In genomic region chr17:62780951-62781350, GRCh38 we compare ENCODE assay signal across 22 cellular contexts. TPM values are rescaled to one million over a fixed set of nuclear protein-coding genes. Genes with fewer than 3 reads are reported as not detected.
DNase-seq lines count a peak whose midpoint lies in the region; ATAC-seq, FAIRE-seq and TF ChIP-seq lines count a peak whose summit lies in the region.
"Had no signal": no experiment of that assay in that cellular context is flagged by ENCODE, and none has a peak within 500 bp of the region (broad histone marks: within the 10 kb centered on the region; RNA-seq: fewer than 3 reads in every experiment).

No MANE protein-coding gene starts in this region.

- H3K27ac Mint-ChIP-seq in astrocyte (ENCODE audit: unreplicated experiment) = peak overlapping the region; percentile 87
- H3K27ac Mint-ChIP-seq: activated T-helper 2 cell treated with anti-CD3 and anti-CD28 coated beads, Interferon-gamma antibody, Interleukin-2, Interleukin-4, amounts not matched to agents 10 μg/mL and 5 μg/mL and 100 μg/mL, durations not matched to agents 14 hours and 24 hours and 36 hours; CD8-positive, alpha-beta memory T cell; type B pancreatic cell had no signal

- H3K4me3 ChIP-seq in GM23248 = no peak overlapping the region
- peak overlapping the region; percentile 26 for H3K4me3 ChIP-seq in astrocyte (ENCODE audit: insufficient read depth, low read depth, low read length)
- no peak overlapping the region for H3K4me3 ChIP-seq in smooth muscle cell
- H3K4me3 ChIP-seq in HAP-1 = no peak overlapping the region
- H3K4me3 ChIP-seq: right atrium auricular region, SK-N-MC had no signal

- DNase-seq in GM23248 (peak; percentile 43), astrocyte (ENCODE audit: low read depth) (peak; percentile 78), islet precursor cell (peak; percentile 42), smooth muscle cell (lab: John Stamatoyannopoulos, UW; ENCODE audit: unreplicated experiment) (no peak), HAP-1 (ENCODE audit: low spot score in 2 of 2) (no peak)
- DNase-seq in activated CD4-positive, CD25-positive, alpha-beta regulatory T cell (lab: John Stamatoyannopoulos, UW) = no peak
- no peak for DNase-seq in activated CD4-positive, CD25-positive, alpha-beta regulatory T cell treated with anti-CD3 and anti-CD28 coated beads, Interleukin-2, amount 50 U/mL, for 72 hours
- DNase-seq: activated CD4-positive, alpha-beta T cell treated with anti-CD3 and anti-CD28 coated beads for 1 hour; CD8-positive, alpha-beta memory T cell; cerebellar nuclear complex; DND-41; effector memory CD4-positive, alpha-beta T cell; KBM-7; stimulated activated naive CD4-positive, alpha-beta T cell had no signal

- H3K9me3 ChIP-seq in GM23248 (ENCODE audit: low read depth) = no peaks in the 10 kb centered on the region
- no peaks in the 10 kb centered on the region for H3K9me3 ChIP-seq in astrocyte (ENCODE audit: insufficient read depth, low read depth, low read length)
- H3K9me3 ChIP-seq in smooth muscle cell (replicated peaks; ENCODE audit: low read depth) = no peaks in the 10 kb centered on the region
- no peaks in the 10 kb centered on the region for H3K9me3 ChIP-seq in HAP-1

- H3K36me3 ChIP-seq in GM23248 (ENCODE audit: low read depth) (no peaks in the 10 kb centered on the region), astrocyte (ENCODE audit: insufficient read depth, low read length) (no peaks in the 10 kb centered on the region), smooth muscle cell (ENCODE audit: low read depth) (no peaks in the 10 kb centered on the region), HAP-1 (replicated peaks) (no peaks in the 10 kb centered on the region)
- H3K36me3 ChIP-seq: right atrium auricular region had no signal

- H3K4me3 Mint-ChIP-seq in astrocyte (ENCODE audit: unreplicated experiment) = no peak overlapping the region
- H3K4me3 Mint-ChIP-seq: CD8-positive, alpha-beta memory T cell; type B pancreatic cell had no signal

- no peak overlapping the region for H3K9ac ChIP-seq in GM23248
- H3K9ac ChIP-seq in astrocyte (ENCODE audit: low read length) = peak overlapping the region; percentile 10
- H3K9ac ChIP-seq in smooth muscle cell (ENCODE audit: low read depth) = no peak overlapping the region

- peaks cover 38% of the 10 kb centered on the region for H3K4me1 ChIP-seq in GM23248 (ENCODE audit: insufficient read depth)
- H3K4me1 ChIP-seq in astrocyte (ENCODE audit: insufficient read depth, low read length) = peaks cover 40% of the 10 kb centered on the region
- H3K4me1 ChIP-seq in smooth muscle cell (ENCODE audit: low read depth) = peaks cover 7% of the 10 kb centered on the region
- H3K4me1 ChIP-seq in HAP-1 = peaks cover 10% of the 10 kb centered on the region
- H3K4me1 ChIP-seq: right atrium auricular region had no signal

- H3F3A ChIP-seq in GM23248 (ENCODE audit: insufficient read depth) (peaks cover 38% of the 10 kb centered on the region), smooth muscle cell (ENCODE audit: low read depth) (peaks cover 12% of the 10 kb centered on the region)

- ATAC-seq in HG03432 (IDR thresholded peaks at IDR 0.05; ENCODE audit: unreplicated experiment) = no peak

- H3K9me2 ChIP-seq in GM23248 (ENCODE audit: insufficient read depth) = no peaks in the 10 kb centered on the region

- no peak for FAIRE-seq in astrocyte (lab: Jason Lieb, UNC)
- FAIRE-seq: H54, islet of Langerhans had no signal

- H3K27me3 ChIP-seq in GM23248 (replicated peaks; ENCODE audit: insufficient read depth) (no peaks in the 10 kb centered on the region), astrocyte (ENCODE audit: insufficient read depth, low read length) (no peaks in the 10 kb centered on the region), smooth muscle cell (ENCODE audit: low read depth) (no peaks in the 10 kb centered on the region), HAP-1 (ENCODE audit: low read depth) (no peaks in the 10 kb centered on the region)
- H3K27me3 ChIP-seq: right atrium auricular region had no signal

- H3K79me2 ChIP-seq in GM23248 (ENCODE audit: insufficient read depth) (no peaks in the 10 kb centered on the region), astrocyte (ENCODE audit: insufficient read depth, low read length) (no peaks in the 10 kb centered on the region), smooth muscle cell (ENCODE audit: low read depth) (no peaks in the 10 kb centered on the region)

- peaks cover 25% of the 10 kb centered on the region for H3K4me1 Mint-ChIP-seq in astrocyte (ENCODE audit: low read depth, unreplicated experiment)
- H3K4me1 Mint-ChIP-seq: CD8-positive, alpha-beta memory T cell had no signal

- peak overlapping the region; percentile 39 for H3K4me2 ChIP-seq in GM23248 (ENCODE audit: unreplicated experiment)
- peak overlapping the region; percentile 22 for H3K4me2 ChIP-seq in astrocyte (ENCODE audit: low read length)
- peak overlapping the region; percentile 57 for H3K4me2 ChIP-seq in smooth muscle cell

- peaks cover 4% of the 10 kb centered on the region for H3K27me3 Mint-ChIP-seq in astrocyte (ENCODE audit: low read depth, unreplicated experiment)

- H4K20me1 ChIP-seq in GM23248 (ENCODE audit: insufficient read depth) (no peaks in the 10 kb centered on the region), astrocyte (ENCODE audit: insufficient read depth, low read length) (no peaks in the 10 kb centered on the region), smooth muscle cell (ENCODE audit: low read depth) (no peaks in the 10 kb centered on the region)

- H3K36me3 Mint-ChIP-seq in astrocyte (ENCODE audit: low read depth, unreplicated experiment) = no peaks in the 10 kb centered on the region
- H3K36me3 Mint-ChIP-seq: type B pancreatic cell had no signal

- H3K27ac ChIP-seq in GM23248 (peak overlapping the region; percentile 49), astrocyte (ENCODE audit: low read depth, low read length) (peak overlapping the region; percentile 92), smooth muscle cell (ENCODE audit: low read depth) (peak overlapping the region; percentile 86)
- H3K27ac ChIP-seq: right atrium auricular region, SK-N-MC had no signal

- H3K9me3 Mint-ChIP-seq in astrocyte (ENCODE audit: unreplicated experiment) = peaks cover 7% of the 10 kb centered on the region
- H3K9me3 Mint-ChIP-seq: activated T-helper 2 cell treated with anti-CD3 and anti-CD28 coated beads, Interferon-gamma antibody, Interleukin-2, Interleukin-4, amounts not matched to agents 10 μg/mL and 5 μg/mL and 100 μg/mL, durations not matched to agents 14 hours and 24 hours and 36 hours had no signal

- 75 to 78% methylated on average over 6 of the region's 6 CpGs for WGBS in GM23248 (ENCODE audit: low coverage in 1 of 2, low lambda C conversion rate in 2 of 2, missing lambda C conversion rate in 2 of 2), 2 experiments
- WGBS in smooth muscle cell (ENCODE audit: low lambda C conversion rate) = 34% methylated on average over 6 of the region's 6 CpGs

- no peak for TF ChIP-seq CTCF in astrocyte (IDR thresholded peaks at IDR 0.05; ENCODE audit: insufficient read depth, low read depth, low read length)
- no peak for TF ChIP-seq CTCF in smooth muscle cell (IDR thresholded peaks at IDR 0.05; ENCODE audit: borderline replicate concordance, insufficient read depth, poor library complexity, severe bottlenecking)

- H2AFZ ChIP-seq in GM23248 (peak overlapping the region; percentile 1; the same call in 1 of the 2 replicates), astrocyte (ENCODE audit: low read depth, low read length) (peak overlapping the region; percentile 19), smooth muscle cell (ENCODE audit: low read depth) (peak overlapping the region; percentile 66)

- in situ Hi-C loops in GM23248 (cut with MboI) (no loop called here), HAP-1 (cut with MboI; ENCODE audit: low sequenced_read_pairs) (no loop called here)

RNA-seq across cellular contexts. Expression of gene MARCHF10, which starts 27.2 kb away (rescaled TPM):
- 1.8 and 7.1 TPM in 2 replicates for total RNA-seq in GM23248 (2014; rRNA removed; shearing (Covaris generic))
- polyA plus RNA-seq in GM23248 (2016; fragmentation: Nextera tagmentation; extraction: Ambion mirVana) = 1.3 and 2.1 TPM in 2 replicates
- not detected in 2 replicates for total RNA-seq in astrocyte
- total RNA-seq in smooth muscle cell = not detected in 2 replicates
- 0.26 TPM in 1 of 2 replicates, not detected in the other for polyA plus RNA-seq in smooth muscle cell
- total RNA-seq: activated T-helper 2 cell treated with anti-CD3 and anti-CD28 coated beads, Interferon-gamma antibody, Interleukin-2, Interleukin-4, amounts not matched to agents 10 μg/mL and 5 μg/mL and 100 μg/mL, durations not matched to agents 14 hours and 24 hours and 36 hours; CD8-positive, alpha-beta memory T cell; mononuclear cell; right atrium auricular region had no signal

Comparison
In these comparisons a context has a peak if more than half of its experiments do, and no peak if none do; other contexts are left out.
1. DNase-seq: peak in GM23248 (single experiment), astrocyte (single experiment) and islet precursor cell (single experiment); none in smooth muscle cell (single experiment), HAP-1 (0 of 2), activated CD4-positive, CD25-positive, alpha-beta regulatory T cell (0 of 4) and activated CD4-positive, CD25-positive, alpha-beta regulatory T cell treated with anti-CD3 and anti-CD28 coated beads, Interleukin-2, amount 50 U/mL, for 72 hours (single experiment).
2. H2AFZ ChIP-seq: peak in every context shown above with its lines; median percentile 66 in smooth muscle cell; 19 in astrocyte; 1 in GM23248.
3. Peak in every context shown above with its lines, with median percentiles within 50 percentile points of each other: H3K27ac ChIP-seq and H3K4me2 ChIP-seq.